Comparison of ENCODE assay signal across 38 cellular contexts in the genomic region with DNA sequence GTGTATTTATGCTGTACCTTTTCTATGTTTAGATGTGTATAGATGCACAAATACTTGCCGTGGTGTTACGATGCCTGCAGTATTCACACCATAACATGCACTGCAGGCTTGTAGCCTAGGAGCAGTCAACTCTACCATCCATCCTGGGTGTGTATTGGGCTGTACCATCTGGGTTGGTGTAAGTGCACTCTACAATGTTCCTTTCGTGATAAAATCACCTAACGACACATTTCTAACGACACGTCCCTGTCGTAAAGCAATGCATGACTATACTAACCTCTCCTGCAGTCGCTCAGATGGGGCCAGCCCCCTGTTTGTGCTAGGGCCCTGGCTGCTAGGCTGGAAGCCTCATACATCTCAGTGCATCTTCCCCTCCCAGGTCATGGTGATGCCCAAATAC. TPM values are rescaled to one million over a fixed set of nuclear protein-coding genes. Genes with fewer than 3 reads are reported as not detected.
"Had no signal": no experiment of that assay in that cellular context is flagged by ENCODE, and none has a peak within 500 bp of the region (broad histone marks: within the 10 kb centered on the region; RNA-seq: fewer than 3 reads in every experiment).

No MANE protein-coding gene starts in this region.

- H3K27me3 ChIP-seq: adrenal gland, body of pancreas, cardiac muscle cell, colonic mucosa had no signal

- H3K4me2 ChIP-seq: hepatocyte had no signal

- H3K9me3 ChIP-seq: adrenal gland, body of pancreas, colonic mucosa, esophagus squamous epithelium, gastroesophageal sphincter, heart right ventricle had no signal

- H3K4me1 Mint-ChIP-seq: activated CD4-positive, alpha-beta T cell treated with anti-CD3 and anti-CD28 coated beads for 36 hours; activated CD4-positive, alpha-beta T cell treated with anti-CD3 and anti-CD28 coated beads, Interleukin-2, amount 10 ng/mL, durations not matched to agents 24 days and 14 days; activated naive CD4-positive, alpha-beta T cell treated with anti-CD3 and anti-CD28 coated beads, Interleukin-2, amount 50 U/mL, for 24 hours; activated naive CD8-positive, alpha-beta T cell treated with anti-CD3 and anti-CD28 coated beads for 36 hours; activated naive CD8-positive, alpha-beta T cell treated with anti-CD3 and anti-CD28 coated beads, Interleukin-2, amount 50 U/mL, for 24 hours; activated T-helper 17 cell treated with anti-CD3 and anti-CD28 coated beads, Interleukin-2, amount 50 U/mL, for 72 hours had no signal

- H3K36me3 ChIP-seq: adrenal gland, cardiac muscle cell, colonic mucosa, esophagus squamous epithelium, gastroesophageal sphincter, heart right ventricle had no signal

- H3K36me3 Mint-ChIP-seq: activated CD4-positive, alpha-beta memory T cell treated with anti-CD3 and anti-CD28 coated beads for 36 hours; activated naive CD4-positive, alpha-beta T cell treated with anti-CD3 and anti-CD28 coated beads, Interleukin-2, amount 50 U/mL, for 24 hours; activated naive CD8-positive, alpha-beta T cell treated with anti-CD3 and anti-CD28 coated beads for 36 hours had no signal

- H3K27ac ChIP-seq: adrenal gland, body of pancreas, cardiac muscle cell, colonic mucosa, epithelial cell of prostate, esophagus squamous epithelium, gastroesophageal sphincter, heart right ventricle, hepatocyte had no signal

- ATAC-seq: activated CD4-positive, alpha-beta T cell treated with anti-CD3 and anti-CD28 coated beads for 36 hours; activated CD8-positive, alpha-beta T cell treated with anti-CD3 and anti-CD28 coated beads, Interleukin-2, amount 10 ng/mL, durations not matched to agents 7 days and 5 days; activated naive CD8-positive, alpha-beta T cell treated with anti-CD3 and anti-CD28 coated beads, Interleukin-2, amount 50 U/mL, for 24 hours; activated T-helper 17 cell treated with anti-CD3 and anti-CD28 coated beads, Interleukin-2, amount 50 U/mL, for 72 hours; body of pancreas; gastroesophageal sphincter; heart right ventricle had no signal

- H3K27ac Mint-ChIP-seq: activated CD4-positive, alpha-beta memory T cell treated with anti-CD3 and anti-CD28 coated beads for 36 hours; activated CD4-positive, alpha-beta T cell treated with anti-CD3 and anti-CD28 coated beads for 36 hours; activated CD4-positive, alpha-beta T cell treated with anti-CD3 and anti-CD28 coated beads, Interleukin-2, amount 10 ng/mL, durations not matched to agents 24 days and 14 days; activated CD8-positive, alpha-beta T cell treated with anti-CD3 and anti-CD28 coated beads, Interleukin-2, amount 10 ng/mL, durations not matched to agents 7 days and 5 days; activated naive CD4-positive, alpha-beta T cell treated with anti-CD3 and anti-CD28 coated beads for 36 hours; activated naive CD4-positive, alpha-beta T cell treated with anti-CD3 and anti-CD28 coated beads, Interleukin-2, amount 50 U/mL, for 24 hours; activated naive CD8-positive, alpha-beta T cell treated with anti-CD3 and anti-CD28 coated beads for 36 hours; activated naive CD8-positive, alpha-beta T cell treated with anti-CD3 and anti-CD28 coated beads, Interleukin-2, amount 50 U/mL, for 24 hours; activated T-cell treated with anti-CD3 and anti-CD28 coated beads, Interleukin-2, amount 50 U/mL, for 24 hours; activated T-helper 17 cell treated with anti-CD3 and anti-CD28 coated beads, Interleukin-2, amount 50 U/mL, for 72 hours had no signal

- DNase-seq: activated CD4-positive, alpha-beta memory T cell treated with anti-CD3 and anti-CD28 coated beads for 36 hours; activated CD4-positive, alpha-beta T cell treated with anti-CD3 and anti-CD28 coated beads for 36 hours; activated CD4-positive, alpha-beta T cell treated with anti-CD3 and anti-CD28 coated beads, Interleukin-2, amount 10 ng/mL, durations not matched to agents 24 days and 14 days; activated CD4-positive, CD25-positive, alpha-beta regulatory T cell; activated CD4-positive, CD25-positive, alpha-beta regulatory T cell treated with anti-CD3 and anti-CD28 coated beads, Interleukin-2, amount 50 U/mL, for 72 hours; activated CD8-positive, alpha-beta memory T cell treated with anti-CD3 and anti-CD28 coated beads, Interleukin-2, amount 50 U/mL, for 48 hours; activated CD8-positive, alpha-beta T cell treated with anti-CD3 and anti-CD28 coated beads, Interleukin-2, amount 10 ng/mL, durations not matched to agents 7 days and 5 days; activated effector memory CD4-positive, alpha-beta T cell treated with Interleukin-2 at 50 U/mL for 16 hours; activated gamma-delta T cell treated with Interleukin-2 at 50 U/mL for 16 hours; activated naive CD4-positive, alpha-beta T cell treated with anti-CD3 and anti-CD28 coated beads for 36 hours; activated naive CD8-positive, alpha-beta T cell treated with anti-CD3 and anti-CD28 coated beads for 36 hours; activated naive CD8-positive, alpha-beta T cell treated with anti-CD3 and anti-CD28 coated beads, Interleukin-2, amount 50 U/mL, for 24 hours; activated T-cell treated with anti-CD3 and anti-CD28 coated beads for 4 hours; activated T-cell treated with anti-CD3 and anti-CD28 coated beads, Interleukin-2, amount 50 U/mL, for 24 hours; adrenal gland; amygdala; aorta; body of pancreas; central memory CD4-positive, alpha-beta T cell; cerebellar nuclear complex; colonic mucosa; effector CD8-positive, alpha-beta T cell; esophagus squamous epithelium; foreskin melanocyte; heart right ventricle; T-helper 2 cell had no signal

- H2AFZ ChIP-seq: hepatocyte had no signal

- H3K4me3 Mint-ChIP-seq: activated CD4-positive, alpha-beta memory T cell treated with anti-CD3 and anti-CD28 coated beads for 36 hours; activated CD4-positive, alpha-beta T cell treated with anti-CD3 and anti-CD28 coated beads for 36 hours; activated CD4-positive, alpha-beta T cell treated with anti-CD3 and anti-CD28 coated beads, Interleukin-2, amount 10 ng/mL, durations not matched to agents 24 days and 14 days; activated CD8-positive, alpha-beta T cell treated with anti-CD3 and anti-CD28 coated beads, Interleukin-2, amount 10 ng/mL, durations not matched to agents 7 days and 5 days; activated naive CD4-positive, alpha-beta T cell treated with anti-CD3 and anti-CD28 coated beads for 36 hours; activated naive CD4-positive, alpha-beta T cell treated with anti-CD3 and anti-CD28 coated beads, Interleukin-2, amount 50 U/mL, for 24 hours; activated naive CD8-positive, alpha-beta T cell treated with anti-CD3 and anti-CD28 coated beads for 36 hours; activated naive CD8-positive, alpha-beta T cell treated with anti-CD3 and anti-CD28 coated beads, Interleukin-2, amount 50 U/mL, for 24 hours; activated T-cell treated with anti-CD3 and anti-CD28 coated beads, Interleukin-2, amount 50 U/mL, for 24 hours; activated T-helper 17 cell treated with anti-CD3 and anti-CD28 coated beads, Interleukin-2, amount 50 U/mL, for 72 hours had no signal

- H3K79me2 ChIP-seq: hepatocyte had no signal

- H3K9me3 Mint-ChIP-seq: activated CD4-positive, alpha-beta memory T cell treated with anti-CD3 and anti-CD28 coated beads for 36 hours; activated CD4-positive, alpha-beta T cell treated with anti-CD3 and anti-CD28 coated beads, Interleukin-2, amount 10 ng/mL, durations not matched to agents 24 days and 14 days; activated naive CD4-positive, alpha-beta T cell treated with anti-CD3 and anti-CD28 coated beads for 36 hours; activated naive CD4-positive, alpha-beta T cell treated with anti-CD3 and anti-CD28 coated beads, Interleukin-2, amount 50 U/mL, for 24 hours; activated naive CD8-positive, alpha-beta T cell treated with anti-CD3 and anti-CD28 coated beads for 36 hours; activated naive CD8-positive, alpha-beta T cell treated with anti-CD3 and anti-CD28 coated beads, Interleukin-2, amount 50 U/mL, for 24 hours; activated T-cell treated with anti-CD3 and anti-CD28 coated beads, Interleukin-2, amount 50 U/mL, for 24 hours; activated T-helper 17 cell treated with anti-CD3 and anti-CD28 coated beads, Interleukin-2, amount 50 U/mL, for 72 hours had no signal

- H3K4me1 ChIP-seq: adrenal gland, body of pancreas, colonic mucosa, esophagus squamous epithelium, gastroesophageal sphincter, heart right ventricle had no signal

- H3K27me3 Mint-ChIP-seq: activated CD4-positive, alpha-beta T cell treated with anti-CD3 and anti-CD28 coated beads, Interleukin-2, amount 10 ng/mL, durations not matched to agents 24 days and 14 days had no signal

- H3K4me3 ChIP-seq: adrenal gland, body of pancreas, cardiac muscle cell, colonic mucosa, esophagus squamous epithelium, gastroesophageal sphincter, heart right ventricle, hepatocyte had no signal

RNA-seq across cellular contexts. Expression of a gene that starts 18.4 kb away (rescaled TPM):
- total RNA-seq: activated CD4-positive, alpha-beta memory T cell treated with anti-CD3 and anti-CD28 coated beads for 36 hours; activated CD4-positive, alpha-beta T cell treated with anti-CD3 and anti-CD28 coated beads for 36 hours; activated CD4-positive, alpha-beta T cell treated with anti-CD3 and anti-CD28 coated beads, Interleukin-2, amount 10 ng/mL, durations not matched to agents 24 days and 14 days; activated CD8-positive, alpha-beta memory T cell treated with anti-CD3 and anti-CD28 coated beads for 36 hours; activated CD8-positive, alpha-beta T cell treated with anti-CD3 and anti-CD28 coated beads, Interleukin-2, amount 10 ng/mL, durations not matched to agents 7 days and 5 days; activated naive CD4-positive, alpha-beta T cell treated with anti-CD3 and anti-CD28 coated beads for 36 hours; activated naive CD8-positive, alpha-beta T cell treated with anti-CD3 and anti-CD28 coated beads for 36 hours; activated T-helper 17 cell treated with anti-CD3 and anti-CD28 coated beads, Interleukin-2, amount 50 U/mL, for 72 hours; cardiac muscle cell had no signal
- polyA plus RNA-seq: cardiac muscle cell, endothelial cell of umbilical vein, hepatocyte had no signal

RNA-seq across cellular contexts. Expression of a gene that starts 42.8 kb away (rescaled TPM):
- total RNA-seq: activated CD4-positive, alpha-beta memory T cell treated with anti-CD3 and anti-CD28 coated beads for 36 hours; activated CD4-positive, alpha-beta T cell treated with anti-CD3 and anti-CD28 coated beads for 36 hours; activated CD4-positive, alpha-beta T cell treated with anti-CD3 and anti-CD28 coated beads, Interleukin-2, amount 10 ng/mL, durations not matched to agents 24 days and 14 days; activated CD8-positive, alpha-beta memory T cell treated with anti-CD3 and anti-CD28 coated beads for 36 hours; activated CD8-positive, alpha-beta T cell treated with anti-CD3 and anti-CD28 coated beads, Interleukin-2, amount 10 ng/mL, durations not matched to agents 7 days and 5 days; activated naive CD4-positive, alpha-beta T cell treated with anti-CD3 and anti-CD28 coated beads for 36 hours; activated naive CD8-positive, alpha-beta T cell treated with anti-CD3 and anti-CD28 coated beads for 36 hours; activated T-helper 17 cell treated with anti-CD3 and anti-CD28 coated beads, Interleukin-2, amount 50 U/mL, for 72 hours; adrenal gland; aorta; body of pancreas; cardiac muscle cell; dermis microvascular lymphatic vessel endothelial cell; endothelial cell of umbilical vein; fibroblast of lung; fibroblast of villous mesenchyme; gastroesophageal sphincter; glomerular endothelial cell; heart right ventricle; hepatocyte had no signal
- polyA plus RNA-seq: adrenal gland, aorta, cardiac muscle cell, endothelial cell of umbilical vein, fibroblast of lung, heart right ventricle, hepatocyte had no signal
